ENCODE assay signal across 12 cellular contexts in genomic region chr11:1873048-1873812, GRCh38. TPM values are rescaled to one million over a fixed set of nuclear protein-coding genes. Genes with fewer than 3 reads are reported as not detected.
DNase-seq lines count a peak whose midpoint lies in the region; ATAC-seq and TF ChIP-seq lines count a peak whose summit lies in the region.
"Had no signal": no experiment of that assay in that cellular context is flagged by ENCODE, and none has a peak within 500 bp of the region (broad histone marks: within the 10 kb centered on the region; RNA-seq: fewer than 3 reads in every experiment).

No MANE protein-coding gene starts in this region.

- H3K9me3 ChIP-seq in mucosa of descending colon = no peaks in the 10 kb centered on the region
- no peaks in the 10 kb centered on the region for H3K9me3 ChIP-seq in aorta (ENCODE audit: control insufficient read depth, low read length)

- H3K27ac ChIP-seq in epithelial cell of prostate (no peak overlapping the region), aorta (ENCODE audit: low read depth in 1 of 2, low read length in 2 of 2) (peak overlapping the region in 1 of 2 donors; percentile 10)

- intact Hi-C loops in natural killer cell (cut with micrococcal nuclease) (no loop called here), mucosa of descending colon (cut with DNase I, micrococcal nuclease) (no loop called here), aorta (cut with DNase I) (no loop called here)

- peaks cover 47 to 82% of the 10 kb centered on the region in 2 donors for H3K4me1 Mint-ChIP-seq in natural killer cell
- peaks cover 27 to 49% of the 10 kb centered on the region in 2 donors for H3K4me1 Mint-ChIP-seq in natural killer cell treated with Interleukin-12 subunit alpha and Interleukin-12 subunit beta and Interleukin-15 and Interleukin-18, amount 100 ng/mL, for 72 hours (ENCODE audit: low read depth in 2 of 2)

- H3K27me3 ChIP-seq in aorta (ENCODE audit: control insufficient read depth in 1 of 2, insufficient read depth in 2 of 2, low read length in 1 of 2) = no peaks in the 10 kb centered on the region

- no peak for TF ChIP-seq CTCF in natural killer cell (IDR thresholded peaks at IDR 0.05)
- TF ChIP-seq CTCF in mucosa of descending colon (IDR thresholded peaks at IDR 0.05) = no peak

- no peaks in the 10 kb centered on the region for H3K36me3 Mint-ChIP-seq in natural killer cell
- no peaks in the 10 kb centered on the region for H3K36me3 Mint-ChIP-seq in natural killer cell treated with Interleukin-12 subunit alpha and Interleukin-12 subunit beta and Interleukin-15 and Interleukin-18, amount 100 ng/mL, for 72 hours

- H3K36me3 ChIP-seq in mucosa of descending colon (ENCODE audit: low read depth) (no peaks in the 10 kb centered on the region), aorta (ENCODE audit: control insufficient read depth in 1 of 2, insufficient read depth in 2 of 2, low read length in 1 of 2) (no peaks in the 10 kb centered on the region)

- H3K4me3 Mint-ChIP-seq in natural killer cell = peak overlapping the region; percentile 40
- H3K4me3 Mint-ChIP-seq in natural killer cell treated with Interleukin-12 subunit alpha and Interleukin-12 subunit beta and Interleukin-15 and Interleukin-18, amount 100 ng/mL, for 72 hours = no peak overlapping the region

- in situ Hi-C loops in G401 (cut with HindIII; ENCODE audit: low sequenced_read_pairs) = no loop called here

- peak overlapping the region; percentile 82 to 88 for H3K27ac Mint-ChIP-seq in natural killer cell
- H3K27ac Mint-ChIP-seq in natural killer cell treated with Interleukin-12 subunit alpha and Interleukin-12 subunit beta and Interleukin-15 and Interleukin-18, amount 100 ng/mL, for 72 hours = peak overlapping the region in 1 of 2 donors; percentile 60

- no peaks in the 10 kb centered on the region for H3K9me3 Mint-ChIP-seq in natural killer cell
- no peaks in the 10 kb centered on the region for H3K9me3 Mint-ChIP-seq in natural killer cell treated with Interleukin-12 subunit alpha and Interleukin-12 subunit beta and Interleukin-15 and Interleukin-18, amount 100 ng/mL, for 72 hours

- H3K4me3 ChIP-seq in mucosa of descending colon (no peak overlapping the region), aorta (ENCODE audit: low read length in 2 of 2) (no peak overlapping the region)

- DNase-seq in natural killer cell (no peak), epithelial cell of prostate (ENCODE audit: low read depth, low spot score) (peak; percentile 5), mucosa of descending colon (peak in 2 of 3 donors; percentile 21 to 49), aorta (peak; percentile 52 to 74), G401 (ENCODE audit: low spot score) (no peak)
- no peak for DNase-seq in natural killer cell treated with Interleukin-12 subunit alpha and Interleukin-12 subunit beta and Interleukin-15 and Interleukin-18, amount 100 ng/mL, for 72 hours (ENCODE audit: low spot score)
- DNase-seq: erythroblast had no signal

- H3K27me3 Mint-ChIP-seq in natural killer cell (ENCODE audit: low read depth in 2 of 2) = no peaks in the 10 kb centered on the region
- H3K27me3 Mint-ChIP-seq in natural killer cell treated with Interleukin-12 subunit alpha and Interleukin-12 subunit beta and Interleukin-15 and Interleukin-18, amount 100 ng/mL, for 72 hours = no peaks in the 10 kb centered on the region

- ATAC-seq in natural killer cell = no peak
- no peak for ATAC-seq in natural killer cell treated with Interleukin-12 subunit alpha and Interleukin-12 subunit beta and Interleukin-15 and Interleukin-18, amount 100 ng/mL, for 72 hours
- no peak for ATAC-seq in mucosa of descending colon
- no peak for ATAC-seq in aorta (ENCODE audit: low FRiP score)
- no peak for ATAC-seq in HG03354 (IDR thresholded peaks at IDR 0.05; ENCODE audit: poor library complexity, severe bottlenecking, unreplicated experiment)
- ATAC-seq in HG03025 (IDR thresholded peaks at IDR 0.05; ENCODE audit: low FRiP score, unreplicated experiment) = no peak

- 14 to 20% methylated on average over 3 to 11 of the region's 11 CpGs for WGBS in aorta, 2 donors

- H3K4me1 ChIP-seq in mucosa of descending colon (ENCODE audit: low read depth) (peaks cover 7% of the 10 kb centered on the region), aorta (ENCODE audit: control insufficient read depth in 1 of 2, insufficient read depth in 2 of 2, low read length in 2 of 2) (no peaks in the 10 kb centered on the region)

RNA-seq across cellular contexts. Expression of gene PRR33, which starts 18.5 kb away (rescaled TPM):
- under 1 TPM in 2 of 3 donors, not detected in 1; 0.14 to 0.32 TPM for total RNA-seq in natural killer cell
- not detected for total RNA-seq in natural killer cell treated with Interleukin-12 subunit alpha and Interleukin-12 subunit beta and Interleukin-15 and Interleukin-18, amount 100 ng/mL, for 72 hours
- not detected for total RNA-seq in mucosa of descending colon
- not detected for total RNA-seq in aorta
- polyA plus RNA-seq in aorta = not detected
- total RNA-seq in G401 (2014; rRNA removed; shearing (Covaris generic)) = not detected in 2 replicates
- total RNA-seq: OCI-LY7, temporal lobe had no signal
- polyA plus RNA-seq: BJ had no signal

RNA-seq across cellular contexts. Expression of gene LSP1, which starts 20.3 kb away (rescaled TPM):
- total RNA-seq in natural killer cell = 100 to 1,000 TPM; 487 to 595 (median 536) TPM
- total RNA-seq in natural killer cell treated with Interleukin-12 subunit alpha and Interleukin-12 subunit beta and Interleukin-15 and Interleukin-18, amount 100 ng/mL, for 72 hours = 100 to 1,000 TPM; 240 to 358 TPM
- total RNA-seq in mucosa of descending colon = 10 to 100 TPM; 18.5 to 32.2 (median 23.6) TPM
- 100 to 1,000 TPM in 1 of 2 donors, 10 to 100 TPM in 1; 45.2 to 128 TPM for total RNA-seq in aorta
- 10 to 100 TPM; 12.0 to 40.4 TPM for polyA plus RNA-seq in aorta
- total RNA-seq in G401 (2014; rRNA removed; shearing (Covaris generic)) = 0.20 TPM in 1 of 2 replicates, not detected in the other
- polyA plus RNA-seq: BJ had no signal

RNA-seq across cellular contexts. Expression of gene TNNI2, which starts 34.4 kb away (rescaled TPM):
- total RNA-seq in natural killer cell (1 to 10 TPM; 1.2 to 5.4 (median 3.6) TPM), mucosa of descending colon (under 1 TPM in 1 of 3 donors, not detected in 2; 0.46 TPM), aorta (1 to 10 TPM in 1 of 2 donors, under 1 TPM in 1; 0.81 to 2.2 TPM)
- 1 to 10 TPM in 1 of 2 donors, not detected in 1; 1.4 TPM for total RNA-seq in natural killer cell treated with Interleukin-12 subunit alpha and Interleukin-12 subunit beta and Interleukin-15 and Interleukin-18, amount 100 ng/mL, for 72 hours
- under 1 TPM; 0.75 to 0.82 TPM for polyA plus RNA-seq in aorta
- total RNA-seq in G401 (2014; rRNA removed; shearing (Covaris generic)) = not detected in 2 replicates
- total RNA-seq: temporal lobe had no signal
- polyA plus RNA-seq: BJ had no signal

RNA-seq across cellular contexts. Expression of gene SYT8, which starts 38.4 kb away (rescaled TPM):
- total RNA-seq in natural killer cell (not detected), mucosa of descending colon (1 to 10 TPM in 2 of 3 donors, under 1 TPM in 1; 0.98 to 2.4 (median 2.1) TPM), aorta (under 1 TPM; 0.19 to 0.75 TPM)
- not detected for total RNA-seq in natural killer cell treated with Interleukin-12 subunit alpha and Interleukin-12 subunit beta and Interleukin-15 and Interleukin-18, amount 100 ng/mL, for 72 hours
- polyA plus RNA-seq in aorta = 10 to 100 TPM in 1 of 2 donors, 1 to 10 TPM in 1; 6.4 to 14.3 TPM
- not detected in 2 replicates for total RNA-seq in G401 (2014; rRNA removed; shearing (Covaris generic))
- total RNA-seq: OCI-LY7, temporal lobe had no signal
- polyA plus RNA-seq: BJ had no signal

RNA-seq across cellular contexts. Expression of gene TNNT3, which starts 46.3 kb away (rescaled TPM):
- total RNA-seq in natural killer cell (10 to 100 TPM; 15.8 to 27.9 (median 26.2) TPM), mucosa of descending colon (1 to 10 TPM in 1 of 3 donors, under 1 TPM in 1, not detected in 1; 0.72 to 2.7 TPM), aorta (10 to 100 TPM in 1 of 2 donors, 1 to 10 TPM in 1; 8.8 to 54.3 TPM)
- total RNA-seq in natural killer cell treated with Interleukin-12 subunit alpha and Interleukin-12 subunit beta and Interleukin-15 and Interleukin-18, amount 100 ng/mL, for 72 hours = under 1 TPM in 1 of 2 donors, not detected in 1; 0.33 TPM
- 1 to 10 TPM; 3.4 to 3.9 TPM for polyA plus RNA-seq in aorta
- total RNA-seq in G401 (2014; rRNA removed; shearing (Covaris generic)) = not detected in 2 replicates
- total RNA-seq: temporal lobe had no signal
- polyA plus RNA-seq: BJ had no signal

Comparison
In these comparisons a context has a peak if more than half of its experiments do, and no peak if none do; other contexts are left out.
1. DNase-seq: peak in epithelial cell of prostate (single experiment), mucosa of descending colon (2 of 3) and aorta (2 of 2); none in natural killer cell (single experiment), natural killer cell treated with Interleukin-12 subunit alpha and Interleukin-12 subunit beta and Interleukin-15 and Interleukin-18, amount 100 ng/mL, for 72 hours (single experiment) and G401 (single experiment).
2. RNA of gene LSP1, which starts 20.3 kb away (total RNA-seq): 487 to 595 TPM in natural killer cell, 240 to 358 TPM in natural killer cell treated with Interleukin-12 subunit alpha and Interleukin-12 subunit beta and Interleukin-15 and Interleukin-18, amount 100 ng/mL, for 72 hours, 45.2 to 128 TPM in aorta and 18.5 to 32.2 TPM in mucosa of descending colon; 0.20 TPM in G401; every median in the first group is over 10 times any median in the second.